In genomic region chr1:31222176-31222575, GRCh38 we compare ENCODE assay signal across 30 cellular contexts. TPM values are rescaled to one million over a fixed set of nuclear protein-coding genes. Genes with fewer than 3 reads are reported as not detected.
"Had no signal": no experiment of that assay in that cellular context is flagged by ENCODE, and none has a peak within 500 bp of the region (broad histone marks: within the 10 kb centered on the region; RNA-seq: fewer than 3 reads in every experiment).

No MANE protein-coding gene starts in this region.

- H3K27ac Mint-ChIP-seq: activated CD4-positive, alpha-beta memory T cell treated with anti-CD3 and anti-CD28 coated beads, Interleukin-2, amount 10 ng/mL, durations not matched to agents 7 days and 5 days; activated CD4-positive, alpha-beta T cell treated with anti-CD3 and anti-CD28 coated beads, Interleukin-2, amount 10 ng/mL, durations not matched to agents 24 days and 14 days; activated naive CD4-positive, alpha-beta T cell treated with anti-CD3 and anti-CD28 coated beads, Interleukin-2, amount 10 ng/mL, durations not matched to agents 7 days and 5 days; activated naive CD8-positive, alpha-beta T cell treated with anti-CD3 and anti-CD28 coated beads, Interleukin-2, amount 10 ng/mL, durations not matched to agents 7 days and 5 days; activated T-cell treated with anti-CD3 and anti-CD28 coated beads, Interleukin-2, amount 50 U/mL, for 24 hours; natural killer cell treated with Interleukin-12 subunit alpha and Interleukin-12 subunit beta and Interleukin-15 and Interleukin-18, amount 100 ng/mL, for 72 hours; progenitor cell of endocrine pancreas; stimulated activated effector memory CD8-positive, alpha-beta T cell treated with anti-CD3 and anti-CD28 coated beads, Interleukin-12 subunit alpha, Interleukin-12 subunit beta, amount 100 ng/mL, for 72 hours; stimulated activated naive CD8-positive, alpha-beta T cell treated with anti-CD3 and anti-CD28 coated beads, Interleukin-15, Interleukin-2, amounts not matched to agents 100 ng/mL and 50 ng/mL, for 24 hours had no signal

- H3K27me3 ChIP-seq: ascending aorta, cardiac muscle cell, ovary had no signal

- H3K4me3 ChIP-seq: ascending aorta, cardiac muscle cell, coronary artery, heart right ventricle, lower lobe of right lung, ovary, sigmoid colon, thoracic aorta had no signal

- ATAC-seq: esophagus mucosa; heart right ventricle; left lobe of liver; lower lobe of right lung; natural killer cell treated with Interleukin-12 subunit alpha and Interleukin-12 subunit beta and Interleukin-15 and Interleukin-18, amount 100 ng/mL, for 72 hours; stimulated activated effector memory CD8-positive, alpha-beta T cell treated with anti-CD3 and anti-CD28 coated beads, Interleukin-12 subunit alpha, Interleukin-12 subunit beta, amount 100 ng/mL, for 72 hours had no signal

- H3K4me3 Mint-ChIP-seq: activated CD4-positive, alpha-beta memory T cell treated with anti-CD3 and anti-CD28 coated beads, Interleukin-2, amount 10 ng/mL, durations not matched to agents 7 days and 5 days; activated CD4-positive, alpha-beta T cell treated with anti-CD3 and anti-CD28 coated beads, Interleukin-2, amount 10 ng/mL, durations not matched to agents 24 days and 14 days; activated naive CD4-positive, alpha-beta T cell treated with anti-CD3 and anti-CD28 coated beads, Interleukin-2, amount 10 ng/mL, durations not matched to agents 7 days and 5 days; activated naive CD8-positive, alpha-beta T cell treated with anti-CD3 and anti-CD28 coated beads, Interleukin-2, amount 10 ng/mL, durations not matched to agents 7 days and 5 days; activated T-cell treated with anti-CD3 and anti-CD28 coated beads, Interleukin-2, amount 50 U/mL, for 24 hours; brain; natural killer cell treated with Interleukin-12 subunit alpha and Interleukin-12 subunit beta and Interleukin-15 and Interleukin-18, amount 100 ng/mL, for 72 hours; stimulated activated effector memory CD8-positive, alpha-beta T cell treated with anti-CD3 and anti-CD28 coated beads, Interleukin-12 subunit alpha, Interleukin-12 subunit beta, amount 100 ng/mL, for 72 hours; stimulated activated naive CD8-positive, alpha-beta T cell treated with anti-CD3 and anti-CD28 coated beads, Interleukin-15, Interleukin-2, amounts not matched to agents 100 ng/mL and 50 ng/mL, for 24 hours had no signal

- H3K36me3 Mint-ChIP-seq: activated naive CD4-positive, alpha-beta T cell treated with anti-CD3 and anti-CD28 coated beads, Interleukin-2, amount 10 ng/mL, durations not matched to agents 7 days and 5 days; activated naive CD8-positive, alpha-beta T cell treated with anti-CD3 and anti-CD28 coated beads, Interleukin-2, amount 10 ng/mL, durations not matched to agents 7 days and 5 days; brain; natural killer cell treated with Interleukin-12 subunit alpha and Interleukin-12 subunit beta and Interleukin-15 and Interleukin-18, amount 100 ng/mL, for 72 hours; stimulated activated effector memory CD8-positive, alpha-beta T cell treated with anti-CD3 and anti-CD28 coated beads, Interleukin-12 subunit alpha, Interleukin-12 subunit beta, amount 100 ng/mL, for 72 hours had no signal

- DNase-seq: activated CD4-positive, alpha-beta memory T cell treated with anti-CD3 and anti-CD28 coated beads, Interleukin-2, amount 10 ng/mL, durations not matched to agents 7 days and 5 days; activated CD4-positive, alpha-beta T cell treated with anti-CD3 and anti-CD28 coated beads, Interleukin-2, amount 10 ng/mL, durations not matched to agents 24 days and 14 days; activated CD4-positive, CD25-positive, alpha-beta regulatory T cell treated with anti-CD3 and anti-CD28 coated beads, Interleukin-2, amount 50 U/mL, for 72 hours; activated CD8-positive, alpha-beta memory T cell treated with anti-CD3 and anti-CD28 coated beads, Interleukin-2, amount 50 U/mL, for 48 hours; activated gamma-delta T cell; activated naive CD4-positive, alpha-beta T cell treated with anti-CD3 and anti-CD28 coated beads, Interleukin-2, amount 10 ng/mL, durations not matched to agents 7 days and 5 days; activated naive CD8-positive, alpha-beta T cell treated with anti-CD3 and anti-CD28 coated beads, Interleukin-2, amount 10 ng/mL, durations not matched to agents 7 days and 5 days; activated T-cell treated with anti-CD3 and anti-CD28 coated beads, Interleukin-2, amount 50 U/mL, for 24 hours; foreskin fibroblast; heart right ventricle; kidney glomerular epithelial cell; lower lobe of right lung; mesenchymal stem cell; ovary; sigmoid colon; small intestine; stimulated activated CD4-positive, alpha-beta T cell treated with anti-CD3 and anti-CD28 coated beads, Interleukin-4, amount 100 ng/mL, for 24 hours; trophoblast cell had no signal

- H3K4me1 Mint-ChIP-seq: activated CD4-positive, alpha-beta T cell treated with anti-CD3 and anti-CD28 coated beads, Interleukin-2, amount 10 ng/mL, durations not matched to agents 24 days and 14 days; activated naive CD4-positive, alpha-beta T cell treated with anti-CD3 and anti-CD28 coated beads, Interleukin-2, amount 10 ng/mL, durations not matched to agents 7 days and 5 days; activated naive CD8-positive, alpha-beta T cell treated with anti-CD3 and anti-CD28 coated beads, Interleukin-2, amount 10 ng/mL, durations not matched to agents 7 days and 5 days; stimulated activated effector memory CD8-positive, alpha-beta T cell treated with anti-CD3 and anti-CD28 coated beads, Interleukin-12 subunit alpha, Interleukin-12 subunit beta, amount 100 ng/mL, for 72 hours had no signal

- H3K36me3 ChIP-seq: ascending aorta, cardiac muscle cell, heart right ventricle, lower lobe of right lung, ovary, sigmoid colon, thoracic aorta had no signal

- H3K27me3 Mint-ChIP-seq: activated CD4-positive, alpha-beta memory T cell treated with anti-CD3 and anti-CD28 coated beads, Interleukin-2, amount 10 ng/mL, durations not matched to agents 7 days and 5 days; activated CD4-positive, alpha-beta T cell treated with anti-CD3 and anti-CD28 coated beads, Interleukin-2, amount 10 ng/mL, durations not matched to agents 24 days and 14 days; natural killer cell treated with Interleukin-12 subunit alpha and Interleukin-12 subunit beta and Interleukin-15 and Interleukin-18, amount 100 ng/mL, for 72 hours; progenitor cell of endocrine pancreas; stimulated activated naive CD8-positive, alpha-beta T cell treated with anti-CD3 and anti-CD28 coated beads, Interleukin-15, Interleukin-2, amounts not matched to agents 100 ng/mL and 50 ng/mL, for 24 hours had no signal

- H3K9me3 Mint-ChIP-seq: activated CD4-positive, alpha-beta memory T cell treated with anti-CD3 and anti-CD28 coated beads, Interleukin-2, amount 10 ng/mL, durations not matched to agents 7 days and 5 days; activated CD4-positive, alpha-beta T cell treated with anti-CD3 and anti-CD28 coated beads, Interleukin-2, amount 10 ng/mL, durations not matched to agents 24 days and 14 days; activated naive CD4-positive, alpha-beta T cell treated with anti-CD3 and anti-CD28 coated beads, Interleukin-2, amount 10 ng/mL, durations not matched to agents 7 days and 5 days; activated naive CD8-positive, alpha-beta T cell treated with anti-CD3 and anti-CD28 coated beads, Interleukin-2, amount 10 ng/mL, durations not matched to agents 7 days and 5 days; activated T-cell treated with anti-CD3 and anti-CD28 coated beads, Interleukin-2, amount 50 U/mL, for 24 hours; natural killer cell treated with Interleukin-12 subunit alpha and Interleukin-12 subunit beta and Interleukin-15 and Interleukin-18, amount 100 ng/mL, for 72 hours; stimulated activated effector memory CD8-positive, alpha-beta T cell treated with anti-CD3 and anti-CD28 coated beads, Interleukin-12 subunit alpha, Interleukin-12 subunit beta, amount 100 ng/mL, for 72 hours; stimulated activated naive CD8-positive, alpha-beta T cell treated with anti-CD3 and anti-CD28 coated beads, Interleukin-15, Interleukin-2, amounts not matched to agents 100 ng/mL and 50 ng/mL, for 24 hours had no signal

RNA-seq across cellular contexts. Expression of gene NKAIN1, which starts 17.5 kb away (rescaled TPM):
- total RNA-seq: activated CD4-positive, alpha-beta memory T cell treated with anti-CD3 and anti-CD28 coated beads, Interleukin-2, amount 10 ng/mL, durations not matched to agents 7 days and 5 days; activated CD4-positive, alpha-beta T cell treated with anti-CD3 and anti-CD28 coated beads, Interleukin-2, amount 10 ng/mL, durations not matched to agents 24 days and 14 days; ascending aorta; left lobe of liver; lower lobe of right lung; natural killer cell treated with Interleukin-12 subunit alpha and Interleukin-12 subunit beta and Interleukin-15 and Interleukin-18, amount 100 ng/mL, for 72 hours; subcutaneous adipose tissue; thoracic aorta had no signal
